In the genomic region with DNA sequence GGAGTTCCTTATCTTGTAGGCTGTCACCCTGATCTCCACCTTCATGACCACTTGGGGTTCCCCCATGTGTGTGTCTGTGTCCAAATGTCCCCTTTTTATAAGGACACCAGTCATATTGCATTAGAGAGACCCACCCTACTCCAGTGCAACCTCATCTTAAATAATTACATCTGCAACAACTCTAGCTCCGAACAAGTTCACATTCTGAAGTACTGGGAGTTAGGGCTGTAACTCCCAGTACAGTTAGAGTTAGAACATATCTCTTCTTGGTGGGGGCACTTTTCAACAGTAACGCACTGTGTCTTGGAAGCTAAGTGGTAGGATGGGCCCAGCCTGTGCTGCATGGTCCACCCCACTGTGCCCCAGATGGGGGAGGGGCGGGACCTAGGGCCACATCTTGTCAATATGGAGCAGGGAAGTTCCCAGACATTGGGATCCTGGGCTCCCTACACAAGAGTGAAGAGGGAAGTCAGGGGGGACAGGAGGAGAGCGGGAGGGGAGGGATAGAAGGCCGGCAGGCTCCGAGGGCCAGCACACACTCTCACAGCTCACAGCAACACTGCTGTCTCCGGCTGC, we compare ENCODE assay signal across 17 cellular contexts. TPM values are rescaled to one million over a fixed set of nuclear protein-coding genes. Genes with fewer than 3 reads are reported as not detected.
"Had no signal": no experiment of that assay in that cellular context is flagged by ENCODE, and none has a peak within 500 bp of the region (broad histone marks: within the 10 kb centered on the region; RNA-seq: fewer than 3 reads in every experiment).

No MANE protein-coding gene starts in this region.

- ATAC-seq: activated T-cell treated with anti-CD3 and anti-CD28 coated beads, Interleukin-2, amount 50 U/mL, for 72 hours; pancreas had no signal

- H3K9me3 ChIP-seq: pancreas, thyroid gland, vagina had no signal

- H3K4me1 ChIP-seq: pancreas, thyroid gland, vagina had no signal

- H3K4me3 ChIP-seq: cardiac muscle cell, pancreas, thyroid gland, vagina had no signal

- DNase-seq: activated CD4-positive, alpha-beta T cell treated with anti-CD3 and anti-CD28 coated beads, Interleukin-2, amount 10 ng/mL, durations not matched to agents 7 days and 5 days; activated T-cell treated with anti-CD3 and anti-CD28 coated beads, Interleukin-2, amount 50 U/mL, for 72 hours; amniotic stem cell; foreskin melanocyte; glutamatergic neuron; hippocampal formation; mammary epithelial cell; stimulated activated CD4-positive, alpha-beta T cell treated with anti-CD3 and anti-CD28 coated beads, Interleukin-12 subunit alpha, Interleukin-12 subunit beta, amount 100 ng/mL, for 4 hours; stimulated activated CD4-positive, alpha-beta T cell treated with anti-CD3 and anti-CD28 coated beads, Interleukin-1b, Interleukin-23, amount 100 ng/mL, for 48 hours; stimulated activated naive CD4-positive, alpha-beta T cell treated with Interleukin-2 at 50 U/mL for 16 hours; T1000; thyroid gland had no signal

- H3K27me3 ChIP-seq: cardiac muscle cell, pancreas, thyroid gland, vagina had no signal

- H3K36me3 ChIP-seq: cardiac muscle cell, pancreas, thyroid gland, vagina had no signal

- H3K27ac ChIP-seq: cardiac muscle cell, epithelial cell of prostate, pancreas, thyroid gland, vagina had no signal

RNA-seq across cellular contexts. Expression of a gene that starts 42.0 kb away (rescaled TPM):
- total RNA-seq: activated CD4-positive, alpha-beta T cell treated with anti-CD3 and anti-CD28 coated beads, Interleukin-2, amount 10 ng/mL, durations not matched to agents 7 days and 5 days; T-helper 1 cell treated with Interleukin-12 subunit alpha and Interleukin-12 subunit beta and Interleukin-4 antibody, amounts not matched to agents 30 ng/mL and 1 ng/mL, for 36 hours had no signal
